28 cellular contexts compared by ENCODE assay signal in genomic region chr10:33223326-33224014, GRCh38.
DNase-seq lines count a peak whose midpoint lies in the region; ATAC-seq and TF ChIP-seq lines count a peak whose summit lies in the region.
"Had no signal": no experiment of that assay in that cellular context is flagged by ENCODE, and none has a peak within 500 bp of the region (broad histone marks: within the 10 kb centered on the region; RNA-seq: fewer than 3 reads in every experiment).

No MANE protein-coding gene starts in this region.

- H3K27me3 Mint-ChIP-seq in nephron (ENCODE audit: low read depth): peaks cover 4% of the 10 kb centered on the region
- H3K27me3 Mint-ChIP-seq: type B pancreatic cell had no signal

- no peak for ATAC-seq in Panc1
- ATAC-seq: mucosa of descending colon had no signal

- no peak for TF ChIP-seq CTCF in AG04450 (IDR thresholded peaks at IDR 0.05; ENCODE audit: low read depth, low read length)
- TF ChIP-seq CTCF in Panc1 (IDR thresholded peaks at IDR 0.05): no peak
- no peak for TF ChIP-seq CTCF in nephron (IDR thresholded peaks at IDR 0.05; ENCODE audit: unreplicated experiment in 3 of 3)

- peak overlapping the region; percentile 15 to 72 (median 69) for H3K27ac Mint-ChIP-seq in nephron
- H3K27ac Mint-ChIP-seq: activated CD4-positive, alpha-beta T cell treated with anti-CD3 and anti-CD28 coated beads, Interleukin-2, amount 10 ng/mL, durations not matched to agents 24 days and 14 days; T-helper 2 cell treated with Interferon-gamma antibody and Interleukin-4, amounts not matched to agents 5 μg/mL and 100 μg/mL, for 36 hours; type B pancreatic cell had no signal

- intact Hi-C loops in Panc1 (cut with micrococcal nuclease; ENCODE audit: unreplicated experiment): no loop called here

- H3K9me3 ChIP-seq in AG04450 (ENCODE audit: control insufficient read depth, insufficient read depth, low read length) (no peaks in the 10 kb centered on the region), Panc1 (ENCODE audit: control insufficient read depth, insufficient read depth, low read depth, low read length) (no peaks in the 10 kb centered on the region)
- H3K9me3 ChIP-seq: A549, BE2C, mucosa of descending colon, Peyer's patch had no signal

- POLR2A ChIA-PET in AG04450 (lab: Yijun Ruan, JAX) (no interaction called here), Panc1 (lab: Charles Lee) (no interaction called here)

- H3K4me3 Mint-ChIP-seq in nephron: no peak overlapping the region
- H3K4me3 Mint-ChIP-seq: activated CD4-positive, alpha-beta T cell treated with anti-CD3 and anti-CD28 coated beads, Interleukin-2, amount 10 ng/mL, durations not matched to agents 24 days and 14 days; T-helper 2 cell treated with Interferon-gamma antibody and Interleukin-4, amounts not matched to agents 5 μg/mL and 100 μg/mL, for 36 hours; type B pancreatic cell had no signal

- BruUV-seq in Panc1 (replicated peaks; lab: Mats Ljungman, UMichigan): no TSS peak

- no peaks in the 10 kb centered on the region for H3K9me3 Mint-ChIP-seq in nephron
- H3K9me3 Mint-ChIP-seq: activated CD4-positive, alpha-beta T cell treated with anti-CD3 and anti-CD28 coated beads, Interleukin-2, amount 10 ng/mL, durations not matched to agents 24 days and 14 days; T-helper 2 cell treated with Interferon-gamma antibody and Interleukin-4, amounts not matched to agents 5 μg/mL and 100 μg/mL, for 36 hours; type B pancreatic cell had no signal

- peaks cover 90% of the 10 kb centered on the region for H3K36me3 Mint-ChIP-seq in nephron (ENCODE audit: low read depth)

- in situ Hi-C loops in Panc1 (cut with HindIII; ENCODE audit: low pct_unique_long_range_greater_than_20kb, low sequenced_read_pairs): no loop called here

- peaks cover 7% of the 10 kb centered on the region; the same call in 1 of the 2 replicates for H3K36me3 ChIP-seq in Panc1 (ENCODE audit: control insufficient read depth, insufficient read depth, low read length)

- H3K4me1 ChIP-seq in Panc1 (ENCODE audit: control insufficient read depth, insufficient read depth, low read length): no peaks in the 10 kb centered on the region
- H3K4me1 ChIP-seq: BE2C, Peyer's patch had no signal

- no peak overlapping the region for H3K4me3 ChIP-seq in AG04450 (ENCODE audit: low read depth, low read length)
- H3K4me3 ChIP-seq in Panc1 (ENCODE audit: low read depth in 2 of 2, low read length in 2 of 2): no peak overlapping the region
- H3K4me3 ChIP-seq: A549, mucosa of descending colon, Peyer's patch, SK-N-MC had no signal

- DNase-seq in AG04450 (ENCODE audit: low read depth, low spot score): no peak
- no peak for DNase-seq in Panc1 (ENCODE audit: low read depth, low spot score)
- DNase-seq in fibroblast of peridontal ligament (ENCODE audit: extremely low read depth): peak; percentile 54
- no peak for DNase-seq in activated CD4-positive, alpha-beta T cell treated with anti-CD3 and anti-CD28 coated beads for 4 hours
- no peak for DNase-seq in SW 1271 (lab: John Stamatoyannopoulos, UW)
- no peak for DNase-seq in NCI-H2171 treated with DMSO at 0.1 percent for 48 hours (lab: John Stamatoyannopoulos, UW)
- no peak for DNase-seq in NCI-H2107 treated with DMSO at 0.1 percent for 48 hours (lab: John Stamatoyannopoulos, UW; ENCODE audit: unreplicated experiment)
- DNase-seq: activated CD4-positive, alpha-beta T cell treated with anti-CD3 and anti-CD28 coated beads, Interleukin-2, amount 10 ng/mL, durations not matched to agents 24 days and 14 days; activated naive CD4-positive, alpha-beta T cell; activated T-cell treated with anti-CD3 and anti-CD28 coated beads, Interleukin-2, amount 50 U/mL, for 48 hours; amygdala; BE2C; central memory CD4-positive, alpha-beta T cell; dermis blood vessel endothelial cell; GF-D8; GOT3; mucosa of descending colon; MV-4-11; NCI-H146; NCI-H2171; NCI-H524 treated with DMSO at 0.1 percent for 48 hours; Peyer's patch had no signal

- H3K27me3 ChIP-seq in AG04450 (ENCODE audit: control insufficient read depth, insufficient read depth, low read length): no peaks in the 10 kb centered on the region
- no peaks in the 10 kb centered on the region for H3K27me3 ChIP-seq in Panc1 (ENCODE audit: control insufficient read depth, insufficient read depth, low read length)
- H3K27me3 ChIP-seq: BE2C, Peyer's patch had no signal

- H3K27ac ChIP-seq in AG04450 (ENCODE audit: low read depth, low read length) (peak overlapping the region; percentile 24), Panc1 (ENCODE audit: low read length) (peak overlapping the region; percentile 66; the same call in 1 of the 2 replicates)
- H3K27ac ChIP-seq: KMS-11, Peyer's patch, SK-N-MC had no signal

- CTCF ChIA-PET in AG04450 (lab: Charles Lee) (no interaction called here), Panc1 (lab: Charles Lee) (no interaction called here)

- peaks cover 15% of the 10 kb centered on the region for H3K4me1 Mint-ChIP-seq in nephron
- H3K4me1 Mint-ChIP-seq: activated CD4-positive, alpha-beta T cell treated with anti-CD3 and anti-CD28 coated beads, Interleukin-2, amount 10 ng/mL, durations not matched to agents 24 days and 14 days had no signal
